ENCODE assay signal across 23 cellular contexts in the genomic region with DNA sequence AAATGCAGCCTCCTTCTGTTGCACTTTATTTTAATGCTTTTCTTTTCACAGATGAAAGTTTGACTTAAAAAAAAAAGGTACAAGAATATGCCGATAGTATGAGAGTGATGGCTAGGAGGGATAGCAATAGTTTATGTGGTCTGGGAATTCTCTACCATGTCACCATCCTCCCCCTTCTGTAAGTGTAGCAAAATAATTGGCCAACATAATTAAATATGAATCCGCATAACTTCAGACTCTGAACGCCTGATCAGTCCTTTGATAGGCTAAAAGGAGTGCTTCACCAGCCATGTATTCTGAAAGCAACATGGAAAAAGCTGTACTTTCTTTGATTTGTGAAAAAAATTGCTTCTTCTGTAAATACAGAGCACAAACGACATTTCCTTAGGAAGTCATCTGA.
"Had no signal": no experiment of that assay in that cellular context is flagged by ENCODE, and none has a peak within 500 bp of the region (broad histone marks: within the 10 kb centered on the region; RNA-seq: fewer than 3 reads in every experiment).

No MANE protein-coding gene starts in this region.

- H3K36me3 ChIP-seq: colonic mucosa, esophagus muscularis mucosa, esophagus squamous epithelium, gastrocnemius medialis, gastroesophageal sphincter, heart left ventricle, heart right ventricle had no signal

- H3K27me3 ChIP-seq: colonic mucosa, esophagus muscularis mucosa, gastroesophageal sphincter had no signal

- H3K4me1 ChIP-seq: colonic mucosa, esophagus squamous epithelium, foreskin keratinocyte, gastrocnemius medialis, heart left ventricle, heart right ventricle had no signal

- H3K27ac ChIP-seq: colonic mucosa, coronary artery, epithelial cell of prostate, esophagus muscularis mucosa, esophagus squamous epithelium, foreskin keratinocyte, gastrocnemius medialis, gastroesophageal sphincter, heart left ventricle, heart right ventricle had no signal

- H3K4me3 ChIP-seq: colonic mucosa, coronary artery, dorsolateral prefrontal cortex, esophagus muscularis mucosa, esophagus squamous epithelium, gastrocnemius medialis, gastroesophageal sphincter, heart left ventricle, heart right ventricle had no signal

- DNase-seq: colonic mucosa; cortex of kidney; dermis blood vessel endothelial cell; dorsolateral prefrontal cortex; effector CD4-positive, alpha-beta T cell; effector CD8-positive, alpha-beta T cell; effector memory CD4-positive, alpha-beta T cell; effector memory CD8-positive, alpha-beta T cell; endodermal cell; erythroblast; esophagus squamous epithelium; foreskin fibroblast; foreskin keratinocyte; foreskin melanocyte; gastrocnemius medialis; glutamatergic neuron; heart left ventricle; heart right ventricle had no signal

- H3K9me3 ChIP-seq: colonic mucosa, esophagus muscularis mucosa, esophagus squamous epithelium, gastrocnemius medialis, gastroesophageal sphincter, heart left ventricle, heart right ventricle had no signal

- ATAC-seq: effector memory CD8-positive, alpha-beta T cell; esophagus mucosa; foreskin keratinocyte; gastrocnemius medialis; gastroesophageal sphincter; heart left ventricle; heart right ventricle had no signal
